Comparison of ENCODE assay signal across 9 cellular contexts in the genomic region with DNA sequence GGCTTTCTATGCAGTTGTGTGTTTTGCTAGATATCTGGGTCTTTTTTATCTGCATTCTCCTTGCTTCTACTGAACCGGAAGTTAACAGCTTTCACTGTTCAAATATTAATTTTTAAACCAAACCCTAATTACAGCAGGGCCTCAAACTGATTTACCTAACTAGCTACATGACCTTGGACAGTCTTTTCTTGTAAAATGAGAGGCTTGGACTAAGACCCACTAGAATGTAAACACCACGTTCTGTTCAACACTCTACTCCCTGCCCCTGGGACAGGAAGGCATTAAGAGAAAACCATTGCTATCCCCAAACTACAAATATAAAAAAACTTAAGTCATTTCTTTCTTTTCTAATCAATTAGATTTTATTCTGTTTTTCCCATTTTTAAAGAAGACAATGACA. TPM values are rescaled to one million over a fixed set of nuclear protein-coding genes. Genes with fewer than 3 reads are reported as not detected.
A peak's percentile ranks its signal among the peaks of the same experiment; 100 is the strongest.
DNase-seq lines count a peak whose midpoint lies in the region; ATAC-seq and TF ChIP-seq lines count a peak whose summit lies in the region.
"Had no signal": no experiment of that assay in that cellular context is flagged by ENCODE, and none has a peak within 500 bp of the region (broad histone marks: within the 10 kb centered on the region; RNA-seq: fewer than 3 reads in every experiment).

No MANE protein-coding gene starts in this region.

- H3F3A ChIP-seq in SU-DHL-6 (ENCODE audit: insufficient read depth): peaks cover 15% of the 10 kb centered on the region

- no peak overlapping the region for H3K9ac ChIP-seq in SU-DHL-6 (ENCODE audit: low read length)

- WGBS in heart left ventricle, 4 donors: 6 to 12% (median 9%) methylated on average over 2 of the region's 2 CpGs
- WGBS in tibial nerve, 2 donors: 28 to 35% methylated on average over 2 of the region's 2 CpGs

- peaks cover 46% of the 10 kb centered on the region for H3K79me2 ChIP-seq in SU-DHL-6 (ENCODE audit: insufficient read depth, low read length)

- ATAC-seq in heart left ventricle: no peak
- ATAC-seq in GM18505 (IDR thresholded peaks at IDR 0.05; ENCODE audit: unreplicated experiment): no peak
- no peak for ATAC-seq in omental fat pad (ENCODE audit: low FRiP score)

- TF ChIP-seq CTCF in heart left ventricle (IDR thresholded peaks at IDR 0.05): no peak
- TF ChIP-seq CTCF in SU-DHL-6 (IDR thresholded peaks at IDR 0.05; ENCODE audit: insufficient read depth, low read length, poor library complexity, severe bottlenecking): no peak
- no peak for TF ChIP-seq CTCF in tibial nerve (IDR thresholded peaks at IDR 0.05)
- TF ChIP-seq CTCF in omental fat pad (IDR thresholded peaks at IDR 0.05): no peak
- no peak for TF ChIP-seq CTCF in uterus (IDR thresholded peaks at IDR 0.05)

- H3K36me3 ChIP-seq in heart left ventricle: no peaks in the 10 kb centered on the region
- no peaks in the 10 kb centered on the region for H3K36me3 ChIP-seq in SU-DHL-6 (ENCODE audit: low read length)
- H3K36me3 ChIP-seq in tibial nerve: no peaks in the 10 kb centered on the region
- H3K36me3 ChIP-seq in uterus: no peaks in the 10 kb centered on the region

- no peaks in the 10 kb centered on the region for H3K9me2 ChIP-seq in SU-DHL-6 (replicated peaks; ENCODE audit: insufficient read depth, low read length)

- H3K4me1 ChIP-seq in heart left ventricle (peaks cover 17 to 81% (median 57%) of the 10 kb centered on the region in 12 donors), tibial nerve (peaks cover 0 to 82% (median 37%) of the 10 kb centered on the region in 4 donors), uterus (peaks cover 3 to 8% of the 10 kb centered on the region in 2 donors)

- H3K9me3 ChIP-seq in heart left ventricle (no peaks in the 10 kb centered on the region), SU-DHL-6 (ENCODE audit: insufficient read depth, low read length) (no peaks in the 10 kb centered on the region), tibial nerve (no peaks in the 10 kb centered on the region), uterus (no peaks in the 10 kb centered on the region)

- no peak overlapping the region for H2AFZ ChIP-seq in SU-DHL-6 (ENCODE audit: low read depth, low read length, severe bottlenecking)

- no peak for DNase-seq in heart left ventricle
- no peak for DNase-seq in cardiac septum (ENCODE audit: low spot score)
- peak; percentile 44 for DNase-seq in iris pigment epithelial cell (ENCODE audit: low read depth)
- DNase-seq in tibial nerve (ENCODE audit: low spot score in 2 of 2): no peak
- DNase-seq in omental fat pad (ENCODE audit: low spot score): no peak
- DNase-seq in uterus: no peak
- DNase-seq: SW 1271 had no signal

- no peak for TF ChIP-seq EP300 in tibial nerve (IDR thresholded peaks at IDR 0.05)

- H3K27me3 ChIP-seq in heart left ventricle (no peaks in the 10 kb centered on the region), SU-DHL-6 (ENCODE audit: low read length) (no peaks in the 10 kb centered on the region), tibial nerve (no peaks in the 10 kb centered on the region), uterus (no peaks in the 10 kb centered on the region)

- peak overlapping the region; percentile 78 for H3K4me2 ChIP-seq in SU-DHL-6 (ENCODE audit: low read depth, low read length, poor library complexity, severe bottlenecking)

- H4K20me1 ChIP-seq in SU-DHL-6 (ENCODE audit: low read depth, low read length): peaks cover 5% of the 10 kb centered on the region; the same call in 1 of the 2 replicates

- H3K4me3 ChIP-seq in heart left ventricle (peak overlapping the region in 8 of 12 donors; percentile 80 to 96 (median 90)), SU-DHL-6 (ENCODE audit: insufficient read depth, low read length, poor library complexity, severe bottlenecking) (no peak overlapping the region), tibial nerve (no peak overlapping the region), uterus (no peak overlapping the region)

- H3K27ac ChIP-seq in heart left ventricle: peak overlapping the region; percentile 22 to 99 (median 60)
- no peak overlapping the region for H3K27ac ChIP-seq in SU-DHL-6 (ENCODE audit: low read depth, low read length)
- peak overlapping the region in 3 of 4 donors; percentile 36 to 63 (median 48) for H3K27ac ChIP-seq in tibial nerve
- H3K27ac ChIP-seq in uterus: peak overlapping the region in 1 of 2 donors; percentile 39

- TF ChIP-seq POLR2A in heart left ventricle (IDR thresholded peaks at IDR 0.05): no peak
- TF ChIP-seq POLR2A in tibial nerve (IDR thresholded peaks at IDR 0.05): no peak
- TF ChIP-seq POLR2A in GM18505 (IDR thresholded peaks at IDR 0.05; ENCODE audit: borderline replicate concordance, extremely low read depth, insufficient read depth, insufficient read length): no peak
- no peak for TF ChIP-seq POLR2A in uterus (IDR thresholded peaks at IDR 0.05)

- intact Hi-C loops in heart left ventricle (cut with DNase I) (loop anchor here in 7 of 10 donors (5.0 to 10.0 kb wide), 6 partner anchors 39 to 67 kb away; no protein-coding TSS in a partner anchor), cardiac septum (cut with DNase I) (loop anchor here (5.0 kb wide), 2 partner anchors 54 to 69 kb away; no protein-coding TSS in a partner anchor), uterus (cut with DNase I; ENCODE audit: low total_unique reads) (no loop called here)

RNA-seq across cellular contexts. Expression of gene USP24, which starts 3.7 kb away (rescaled TPM):
- total RNA-seq in heart left ventricle (10 to 100 TPM; 26.3 to 53.7 (median 36.8) TPM), cardiac septum (45.1 TPM), tibial nerve (10 to 100 TPM; 46.8 to 63.8 (median 55.7) TPM), omental fat pad (10 to 100 TPM; 42.7 to 77.1 (median 64.8) TPM), uterus (10 to 100 TPM; 14.9 to 66.1 (median 44.1) TPM)
- 10 to 100 TPM; 13.9 to 15.4 TPM for polyA plus RNA-seq in heart left ventricle

Comparison
In these comparisons a context has a peak if more than half of its experiments do, and no peak if none do; other contexts are left out.
1. H3K4me3 ChIP-seq: peak in heart left ventricle (8 of 12); none in SU-DHL-6 (single experiment), tibial nerve (0 of 4) and uterus (0 of 2).